In the genomic region with DNA sequence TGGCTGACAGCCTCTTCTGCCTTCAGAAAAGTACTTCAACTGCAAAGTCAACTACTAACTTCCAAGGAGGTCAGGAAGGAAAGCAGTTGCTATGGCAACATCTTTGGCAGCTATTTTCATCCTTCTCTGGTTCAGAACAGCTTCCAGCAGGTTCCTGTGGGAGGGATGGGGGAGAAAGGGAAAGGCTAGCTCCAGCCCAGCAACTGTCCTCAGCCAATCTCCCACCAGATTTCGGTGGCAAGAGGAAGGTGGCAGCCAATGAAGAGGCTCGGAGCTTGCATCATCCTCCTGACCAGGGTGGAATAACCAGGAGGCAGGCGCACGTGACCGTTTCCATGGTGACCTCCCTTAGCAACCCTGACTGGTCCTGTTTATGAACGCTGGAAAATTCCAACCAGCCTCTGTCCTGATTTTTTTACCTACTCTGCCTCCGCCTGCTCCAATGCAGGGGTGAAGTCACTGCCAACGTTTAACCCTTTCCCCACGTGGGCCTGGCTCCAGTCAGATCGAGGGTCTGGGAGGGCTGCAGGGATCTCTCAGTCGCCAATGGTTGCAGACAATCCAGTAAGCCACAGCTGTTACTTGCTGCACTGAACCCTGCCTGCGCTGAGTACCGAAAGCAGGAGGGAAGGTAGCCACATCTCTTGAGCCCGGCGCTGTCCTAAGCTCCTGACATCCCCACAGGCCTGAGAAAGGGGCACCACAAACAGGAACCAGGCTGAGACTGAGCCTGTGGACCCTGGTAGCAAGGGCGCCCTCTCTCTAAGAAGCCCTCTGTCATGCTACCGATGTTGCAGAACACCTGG, we compare ENCODE assay signal across 1 cellular context.
TF ChIP-seq lines count a peak whose summit lies in the region.

No MANE protein-coding gene starts in this region.

TF ChIP-seq in H1, 55 proteins besides CTCF, POLR2A, EP300 and RAD21 (continued from another document):
- TF ChIP-seq GABPA (IDR thresholded peaks at IDR 0.05; ENCODE audit: borderline replicate concordance, insufficient read depth, low read length) (no peak), TAF1 (IDR thresholded peaks at IDR 0.05; ENCODE audit: low read depth, low read length) (peak; percentile 69; the same call in 1 of the 2 replicates), POLR2AphosphoS5 (IDR thresholded peaks at IDR 0.05; ENCODE audit: low read depth, low read length) (no peak; the same call in 1 of the 2 replicates), CHD1 (IDR thresholded peaks at IDR 0.05; ENCODE audit: low read depth, low read length) (no peak), SIRT6 (IDR thresholded peaks at IDR 0.05; ENCODE audit: low read length) (no peak), SIN3A (conservative IDR thresholded peaks at IDR 0.05 in 1 of 2, IDR thresholded peaks at IDR 0.05 in 1 of 2; ENCODE audit: low read depth in 1 of 2, low read length in 2 of 2) (peak; percentile 9 to 89; a peak in 2 of 4 replicates), GTF2F1 (IDR thresholded peaks at IDR 0.05; ENCODE audit: borderline replicate concordance, low read depth, low read length) (no peak), RBBP5 (IDR thresholded peaks at IDR 0.05; ENCODE audit: borderline replicate concordance, low read depth, low read length) (no peak), YY1 (IDR thresholded peaks at IDR 0.05; ENCODE audit: low read depth, low read length) (peak; percentile 91), CBX5 (IDR thresholded peaks at IDR 0.05; ENCODE audit: low read depth, low read length) (no peak), BCL11A (IDR thresholded peaks at IDR 0.05; ENCODE audit: low read depth in 2 of 2, low read length in 2 of 2) (no peak), RNF2 (IDR thresholded peaks at IDR 0.05; ENCODE audit: borderline replicate concordance, low read depth, low read length, missing control alignments, poor library complexity, severe bottlenecking) (no peak), TEAD4 (IDR thresholded peaks at IDR 0.05; ENCODE audit: low read depth, low read length) (peak; percentile 74), ASH2L (IDR thresholded peaks at IDR 0.05; ENCODE audit: low read length) (peak; percentile 57), FOSL1 (IDR thresholded peaks at IDR 0.05; ENCODE audit: insufficient read depth, low read depth, low read length) (no peak), RXRA (IDR thresholded peaks at IDR 0.05; ENCODE audit: insufficient read depth, low read depth, low read length) (no peak), NANOG (IDR thresholded peaks at IDR 0.05; ENCODE audit: insufficient read depth, low read depth, low read length, poor library complexity, severe bottlenecking) (no peak), ZNF274 (IDR thresholded peaks at IDR 0.05; ENCODE audit: borderline replicate concordance, extremely low read depth, low read length) (no peak), KDM1A (IDR thresholded peaks at IDR 0.05; ENCODE audit: borderline replicate concordance, low read length) (no peak), SP4 (IDR thresholded peaks at IDR 0.05; ENCODE audit: low read length) (no peak; the same call in 1 of the 2 replicates), TBP (IDR thresholded peaks at IDR 0.05; ENCODE audit: low read depth, low read length) (peak; percentile 63), RFX5 (IDR thresholded peaks at IDR 0.05; ENCODE audit: borderline replicate concordance, low read depth, low read length) (peak; percentile 87), HDAC2 (IDR thresholded peaks at IDR 0.05; ENCODE audit: borderline replicate concordance in 1 of 2, low read depth in 2 of 2, low read length in 2 of 2) (no peak), EGR1 (IDR thresholded peaks at IDR 0.05; ENCODE audit: borderline replicate concordance, low read depth, low read length) (no peak), BACH1 (IDR thresholded peaks at IDR 0.05; ENCODE audit: low read length) (no peak), CBX8 (IDR thresholded peaks at IDR 0.05; ENCODE audit: borderline replicate concordance, low read depth, low read length) (no peak), CHD2 (IDR thresholded peaks at IDR 0.05; ENCODE audit: low read length) (peak; percentile 42), SRF (IDR thresholded peaks at IDR 0.05; ENCODE audit: low read depth, low read length) (no peak), JUN (IDR thresholded peaks at IDR 0.05; ENCODE audit: low read depth, low read length) (peak; percentile 80; the same call in 1 of the 2 replicates), EZH2 (IDR thresholded peaks at IDR 0.05; ENCODE audit: low read depth, low read length, severe bottlenecking) (no peak), PHF8 (conservative IDR thresholded peaks at IDR 0.05; ENCODE audit: low read depth, low read length) (no peak), SAP30 (IDR thresholded peaks at IDR 0.05; ENCODE audit: insufficient read depth, insufficient replicate concordance, low read length) (peak; percentile 69), CREB1 (IDR thresholded peaks at IDR 0.05) (no peak), CEBPB (IDR thresholded peaks at IDR 0.05; ENCODE audit: low read depth, low read length) (peak; percentile 99)
- TF ChIP-seq, protein P1, sequence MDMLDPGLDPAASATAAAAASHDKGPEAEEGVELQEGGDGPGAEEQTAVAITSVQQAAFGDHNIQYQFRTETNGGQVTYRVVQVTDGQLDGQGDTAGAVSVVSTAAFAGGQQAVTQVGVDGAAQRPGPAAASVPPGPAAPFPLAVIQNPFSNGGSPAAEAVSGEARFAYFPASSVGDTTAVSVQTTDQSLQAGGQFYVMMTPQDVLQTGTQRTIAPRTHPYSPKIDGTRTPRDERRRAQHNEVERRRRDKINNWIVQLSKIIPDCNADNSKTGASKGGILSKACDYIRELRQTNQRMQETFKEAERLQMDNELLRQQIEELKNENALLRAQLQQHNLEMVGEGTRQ (IDR thresholded peaks at IDR 0.05; ENCODE audit: low read length), result peak; percentile 97
- TF ChIP-seq, protein P2, sequence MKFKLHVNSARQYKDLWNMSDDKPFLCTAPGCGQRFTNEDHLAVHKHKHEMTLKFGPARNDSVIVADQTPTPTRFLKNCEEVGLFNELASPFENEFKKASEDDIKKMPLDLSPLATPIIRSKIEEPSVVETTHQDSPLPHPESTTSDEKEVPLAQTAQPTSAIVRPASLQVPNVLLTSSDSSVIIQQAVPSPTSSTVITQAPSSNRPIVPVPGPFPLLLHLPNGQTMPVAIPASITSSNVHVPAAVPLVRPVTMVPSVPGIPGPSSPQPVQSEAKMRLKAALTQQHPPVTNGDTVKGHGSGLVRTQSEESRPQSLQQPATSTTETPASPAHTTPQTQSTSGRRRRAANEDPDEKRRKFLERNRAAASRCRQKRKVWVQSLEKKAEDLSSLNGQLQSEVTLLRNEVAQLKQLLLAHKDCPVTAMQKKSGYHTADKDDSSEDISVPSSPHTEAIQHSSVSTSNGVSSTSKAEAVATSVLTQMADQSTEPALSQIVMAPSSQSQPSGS (IDR thresholded peaks at IDR 0.05; ENCODE audit: low read length), result peak; percentile 90
- TF ChIP-seq, protein P3, sequence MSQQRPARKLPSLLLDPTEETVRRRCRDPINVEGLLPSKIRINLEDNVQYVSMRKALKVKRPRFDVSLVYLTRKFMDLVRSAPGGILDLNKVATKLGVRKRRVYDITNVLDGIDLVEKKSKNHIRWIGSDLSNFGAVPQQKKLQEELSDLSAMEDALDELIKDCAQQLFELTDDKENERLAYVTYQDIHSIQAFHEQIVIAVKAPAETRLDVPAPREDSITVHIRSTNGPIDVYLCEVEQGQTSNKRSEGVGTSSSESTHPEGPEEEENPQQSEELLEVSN (IDR thresholded peaks at IDR 0.05), result peak; percentile 27; the same call in 1 of the 2 replicates
- TF ChIP-seq, protein P4, sequence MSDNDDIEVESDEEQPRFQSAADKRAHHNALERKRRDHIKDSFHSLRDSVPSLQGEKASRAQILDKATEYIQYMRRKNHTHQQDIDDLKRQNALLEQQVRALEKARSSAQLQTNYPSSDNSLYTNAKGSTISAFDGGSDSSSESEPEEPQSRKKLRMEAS (IDR thresholded peaks at IDR 0.05), result peak; percentile 78
